Comparison of ENCODE assay signal across 13 cellular contexts in the genomic region with DNA sequence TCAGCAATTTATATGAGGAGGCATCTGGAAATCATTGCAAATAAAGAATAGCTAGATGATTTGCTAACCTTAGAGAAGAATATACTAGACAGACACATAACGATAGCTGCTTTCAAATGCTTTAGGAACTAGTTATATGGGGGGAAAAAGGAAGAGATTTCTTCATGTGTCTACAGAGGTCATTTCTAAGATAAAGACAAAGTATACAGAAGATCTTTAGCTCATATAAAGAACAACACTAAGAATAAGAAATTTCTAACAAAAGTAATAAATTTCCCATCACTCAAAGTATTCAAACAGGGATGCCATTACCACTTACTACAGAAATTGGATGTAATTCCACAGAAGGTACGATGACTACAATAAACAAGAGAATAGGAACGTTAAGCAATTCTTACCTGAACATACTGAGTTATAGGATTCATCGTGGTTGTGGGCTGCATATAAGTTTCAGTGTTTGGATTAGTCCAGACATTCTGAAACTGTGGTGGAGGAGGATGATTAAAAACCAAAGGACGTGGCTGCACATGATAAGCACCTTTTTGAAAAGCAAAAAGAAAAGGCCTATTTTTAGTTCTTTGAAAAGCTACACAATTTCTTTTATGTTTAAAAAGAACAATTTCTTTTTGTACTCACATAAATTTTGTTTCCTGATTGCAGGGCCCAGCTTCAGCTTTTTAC. TPM values are rescaled to one million over a fixed set of nuclear protein-coding genes. Genes with fewer than 3 reads are reported as not detected.
A peak's percentile ranks its signal among the peaks of the same experiment; 100 is the strongest.
DNase-seq lines count a peak whose midpoint lies in the region; ATAC-seq and TF ChIP-seq lines count a peak whose summit lies in the region.
"Had no signal": no experiment of that assay in that cellular context is flagged by ENCODE, and none has a peak within 500 bp of the region (broad histone marks: within the 10 kb centered on the region; RNA-seq: fewer than 3 reads in every experiment).

No MANE protein-coding gene starts in this region.

- BruUV-seq in Calu3 (replicated peaks; lab: Mats Ljungman, UMichigan), result no TSS peak

- H3K27ac ChIP-seq in OCI-LY3 (ENCODE audit: low read length), result no peak overlapping the region
- H3K27ac ChIP-seq: suprapubic skin had no signal

- CTCF ChIA-PET in Calu3 (lab: Charles Lee), result no interaction called here

- no peaks in the 10 kb centered on the region for H3K9me3 Mint-ChIP-seq in Calu3 (ENCODE audit: low read depth, unreplicated experiment)

- peak overlapping the region; percentile 66 for H3K4me2 ChIP-seq in OCI-LY3 (ENCODE audit: low read length)

- H3K4me3 Mint-ChIP-seq in Calu3 (ENCODE audit: low read depth, unreplicated experiment), result no peak overlapping the region

- no peak overlapping the region for H2AFZ ChIP-seq in OCI-LY3 (ENCODE audit: low read depth, low read length)

- no peak overlapping the region for H3K27ac Mint-ChIP-seq in Calu3 (ENCODE audit: unreplicated experiment)

- no peak overlapping the region for H3K9ac ChIP-seq in OCI-LY3 (ENCODE audit: low read length)

- H3K9me3 ChIP-seq in OCI-LY3 (ENCODE audit: insufficient read depth, low read length), result no peaks in the 10 kb centered on the region
- H3K9me3 ChIP-seq: suprapubic skin had no signal

- H3K4me3 ChIP-seq in GM12865 (ENCODE audit: low read depth, low read length) (no peak overlapping the region), OCI-LY3 (ENCODE audit: low read length) (peak overlapping the region; percentile 34)
- H3K4me3 ChIP-seq: suprapubic skin had no signal

- H4K20me1 ChIP-seq in OCI-LY3 (ENCODE audit: insufficient read depth, low read length), result no peaks in the 10 kb centered on the region

- TF ChIP-seq CTCF in GM12865 (IDR thresholded peaks at IDR 0.05; ENCODE audit: insufficient read depth, low read depth, low read length, missing control alignments), result no peak
- no peak for TF ChIP-seq CTCF in OCI-LY3 (IDR thresholded peaks at IDR 0.05; ENCODE audit: low read depth, low read length)
- TF ChIP-seq CTCF in Calu3 (IDR thresholded peaks at IDR 0.05; ENCODE audit: unreplicated experiment), result no peak

- H3K36me3 ChIP-seq in OCI-LY3 (replicated peaks; ENCODE audit: low read depth, low read length), result no peaks in the 10 kb centered on the region
- H3K36me3 ChIP-seq: suprapubic skin had no signal

- intact Hi-C loops in Calu3 (cut with micrococcal nuclease; ENCODE audit: unreplicated experiment), result no loop called here

- no peaks in the 10 kb centered on the region for H3K27me3 Mint-ChIP-seq in Calu3 (ENCODE audit: unreplicated experiment)

- peaks cover 7% of the 10 kb centered on the region for H3K4me1 Mint-ChIP-seq in Calu3 (ENCODE audit: low read depth, unreplicated experiment)

- peak; percentile 61 for ATAC-seq in GM18858 (IDR thresholded peaks at IDR 0.05; ENCODE audit: unreplicated experiment)
- ATAC-seq in HG02852 (IDR thresholded peaks at IDR 0.05; ENCODE audit: unreplicated experiment), result peak; percentile 77
- no peak for ATAC-seq in left lobe of liver
- no peak for ATAC-seq in GM21576 (IDR thresholded peaks at IDR 0.05; ENCODE audit: unreplicated experiment)

- no peaks in the 10 kb centered on the region for H3K36me3 Mint-ChIP-seq in Calu3 (ENCODE audit: insufficient read depth, unreplicated experiment)

- H3K27me3 ChIP-seq in OCI-LY3 (ENCODE audit: low read depth, low read length), result peaks cover 64% of the 10 kb centered on the region
- H3K27me3 ChIP-seq: suprapubic skin had no signal

- no peaks in the 10 kb centered on the region for H3K79me2 ChIP-seq in OCI-LY3 (ENCODE audit: low read length)

- DNase-seq in GM12865 (ENCODE audit: low read depth) (peak; percentile 71), Calu3 (no peak), DMS79 treated with DMSO at 0.1 percent for 48 hours (lab: John Stamatoyannopoulos, UW) (no peak), left lobe of liver (ENCODE audit: low spot score) (no peak)
- DNase-seq: DND-41, KBM-7, NCI-H1694 treated with DMSO at 0.1 percent for 48 hours, SHP77 had no signal

- peaks cover 28% of the 10 kb centered on the region for H3K4me1 ChIP-seq in OCI-LY3 (ENCODE audit: low read length)

RNA-seq across cellular contexts. Expression of gene DAZL, which starts 8.7 kb away (rescaled TPM):
- total RNA-seq in Calu3 (2022) (not detected in 2 replicates), left lobe of liver (not detected)

Comparison
In these comparisons a context has a peak if more than half of its experiments do, and no peak if none do; other contexts are left out.
1. ATAC-seq: peak in GM18858 (single experiment) and HG02852 (single experiment); none in left lobe of liver (single experiment) and GM21576 (single experiment).